Comparison of ENCODE assay signal across 24 cellular contexts in genomic region chr18:39802648-39803229, GRCh38.
"Had no signal": no experiment of that assay in that cellular context is flagged by ENCODE, and none has a peak within 500 bp of the region (broad histone marks: within the 10 kb centered on the region; RNA-seq: fewer than 3 reads in every experiment).

No MANE protein-coding gene starts in this region.

- DNase-seq: activated CD4-positive, alpha-beta T cell treated with anti-CD3 and anti-CD28 coated beads for 48 hours; activated CD4-positive, alpha-beta T cell treated with anti-CD3 and anti-CD28 coated beads, Interleukin-2, amount 50 U/mL, for 48 hours; activated CD8-positive, alpha-beta memory T cell treated with anti-CD3 and anti-CD28 coated beads, Interleukin-2, amount 50 U/mL, for 48 hours; activated gamma-delta T cell; activated naive CD4-positive, alpha-beta T cell treated with anti-CD3 and anti-CD28 coated beads, Interleukin-2, amount 10 ng/mL, durations not matched to agents 7 days and 5 days; activated naive CD8-positive, alpha-beta T cell treated with anti-CD3 and anti-CD28 coated beads, Interleukin-2, amount 10 ng/mL, durations not matched to agents 7 days and 5 days; activated T-cell treated with anti-CD3 and anti-CD28 coated beads, Interleukin-2, amount 50 U/mL, for 24 hours; central memory CD4-positive, alpha-beta T cell; esophagus squamous epithelium; glutamatergic neuron; islet precursor cell; left cardiac atrium; left ventricle myocardium superior; ovary; stimulated activated CD4-positive, alpha-beta T cell treated with anti-CD3 and anti-CD28 coated beads, Interleukin-12 subunit alpha, Interleukin-12 subunit beta, amount 100 ng/mL, for 4 hours; stimulated activated CD4-positive, alpha-beta T cell treated with anti-CD3 and anti-CD28 coated beads, Interleukin-4, amount 100 ng/mL, for 24 hours; stomach; T-helper 1 cell; thyroid gland; upper lobe of right lung had no signal

- ATAC-seq: left cardiac atrium; left ventricle myocardium superior; sciatic nerve; stimulated activated effector memory CD8-positive, alpha-beta T cell treated with anti-CD3 and anti-CD28 coated beads, Interleukin-12 subunit alpha, Interleukin-12 subunit beta, amount 100 ng/mL, for 72 hours; upper lobe of right lung had no signal

- H3K4me1 ChIP-seq: upper lobe of right lung had no signal

- H3K4me3 ChIP-seq: esophagus squamous epithelium, ovary, skin epidermis, stomach, thyroid gland, upper lobe of right lung had no signal

- FAIRE-seq: frontal cortex had no signal

- H3K9me3 ChIP-seq: esophagus squamous epithelium, thyroid gland, upper lobe of right lung had no signal

- H3K36me3 ChIP-seq: esophagus squamous epithelium, ovary, stomach, thyroid gland, upper lobe of right lung had no signal

- H3K27me3 ChIP-seq: esophagus squamous epithelium, ovary, stomach, thyroid gland, upper lobe of right lung had no signal

- H3K27ac ChIP-seq: esophagus squamous epithelium, ovary, skin epidermis, stomach, thyroid gland, upper lobe of right lung had no signal
